Comparison of ENCODE assay signal across 1 cellular context in genomic region chr11:57497303-57498247, GRCh38.
TF ChIP-seq lines count a peak whose summit lies in the region.

No MANE protein-coding gene starts in this region.

TF ChIP-seq in liver, 16 proteins besides CTCF, POLR2A, EP300 and RAD21 (continued from another document):
- peak; percentile 42 for TF ChIP-seq REST (IDR thresholded peaks at IDR 0.05)
- peak; percentile 75 for TF ChIP-seq NR2F2 (IDR thresholded peaks at IDR 0.05)
- peak; percentile 97 for TF ChIP-seq SP1 (IDR thresholded peaks at IDR 0.05)
- peak; percentile 85 to 92 for TF ChIP-seq RXRA (IDR thresholded peaks at IDR 0.05)
- no peak for TF ChIP-seq FOXA1 (IDR thresholded peaks at IDR 0.05)
- TF ChIP-seq FOXA2 (IDR thresholded peaks at IDR 0.05) = peak; percentile 33
- no peak for TF ChIP-seq GABPA (IDR thresholded peaks at IDR 0.05 in 1 of 2, conservative IDR thresholded peaks at IDR 0.05 in 1 of 2)
- TF ChIP-seq YY1 (IDR thresholded peaks at IDR 0.05) = no peak
- TF ChIP-seq HNF4G (IDR thresholded peaks at IDR 0.05) = peak; percentile 95
- TF ChIP-seq ZBTB33 (IDR thresholded peaks at IDR 0.05) = peak; percentile 23
- TF ChIP-seq EGR1 (IDR thresholded peaks at IDR 0.05; ENCODE audit: low read depth in 2 of 2) = no peak
- TF ChIP-seq JUND (IDR thresholded peaks at IDR 0.05) = peak; percentile 75 to 83
TF ChIP-seq in liver: peak in this region for 11.
